ENCODE assay signal across 9 cellular contexts in genomic region chr7:36287371-36288241, GRCh38.
DNase-seq lines count a peak whose midpoint lies in the region; ATAC-seq, FAIRE-seq and TF ChIP-seq lines count a peak whose summit lies in the region.
"Had no signal": no experiment of that assay in that cellular context is flagged by ENCODE, and none has a peak within 500 bp of the region (broad histone marks: within the 10 kb centered on the region; RNA-seq: fewer than 3 reads in every experiment).

No MANE protein-coding gene starts in this region.

- H3K27me3 Mint-ChIP-seq in WTC11 (ENCODE audit: low read depth) = no peaks in the 10 kb centered on the region

- 40 to 54% methylated on average over 19 of the region's 19 CpGs for WGBS in lung, 2 donors

- no peak overlapping the region for H3K9ac ChIP-seq in kidney (ENCODE audit: low read length in 2 of 2)

- ATAC-seq in WTC11 = peak; percentile 36
- no peak for ATAC-seq in lung (ENCODE audit: insufficient read depth, low FRiP score)

- TF ChIP-seq CTCF in WTC11 (IDR thresholded peaks at IDR 0.05) (no peak), lung (IDR thresholded peaks at IDR 0.05; ENCODE audit: control extremely low read depth, extremely low read depth) (no peak), BE2C (IDR thresholded peaks at IDR 0.05; ENCODE audit: low read depth, low read length) (no peak), kidney (IDR thresholded peaks at IDR 0.05; ENCODE audit: borderline replicate concordance, extremely low read depth, insufficient read depth) (no peak)

- CTCF ChIA-PET in WTC11 (lab: Charles Lee) = interaction anchor here (0.7 to 2.2 kb wide), 10 partner anchors 11 to 303 kb away, joined by 3 to 7 read pairs (median 4); no protein-coding TSS in a partner anchor

- peaks cover 15% of the 10 kb centered on the region for H3K36me3 Mint-ChIP-seq in WTC11

- H3K27ac ChIP-seq in lung (ENCODE audit: low read depth in 1 of 2, low read length in 1 of 2) (peak overlapping the region; percentile 5 to 67), kidney (ENCODE audit: low read depth in 2 of 2, low read length in 2 of 2) (peak overlapping the region in 1 of 2 donors; percentile 11)

- no peak overlapping the region for H3K4me3 ChIP-seq in lung
- no peak overlapping the region for H3K4me3 ChIP-seq in BE2C (ENCODE audit: low read depth, low read length)
- H3K4me3 ChIP-seq in kidney (ENCODE audit: low read length in 2 of 2) = no peak overlapping the region

- H3K9me3 Mint-ChIP-seq in WTC11 = no peaks in the 10 kb centered on the region
- H3K9me3 Mint-ChIP-seq: neural crest cell had no signal

- H3K4me1 Mint-ChIP-seq in WTC11 = peaks cover 52% of the 10 kb centered on the region

- peaks cover 0 to 1% of the 10 kb centered on the region in 2 donors for H3K9me3 ChIP-seq in lung (ENCODE audit: control insufficient read depth in 2 of 2, insufficient read depth in 1 of 2, low read length in 1 of 2)
- no peaks in the 10 kb centered on the region for H3K9me3 ChIP-seq in BE2C
- no peaks in the 10 kb centered on the region for H3K9me3 ChIP-seq in kidney (ENCODE audit: control insufficient read depth in 1 of 2, low read length in 2 of 2)

- H3K4me1 ChIP-seq in lung (ENCODE audit: control insufficient read depth in 2 of 2, insufficient read depth in 2 of 2, low read length in 2 of 2) (peaks cover 0 to 21% of the 10 kb centered on the region in 2 donors), BE2C (peaks cover 5% of the 10 kb centered on the region; the same call in 1 of the 2 replicates), kidney (ENCODE audit: control insufficient read depth in 1 of 2, insufficient read depth in 1 of 2, low read depth in 1 of 2, low read length in 2 of 2) (peaks cover 13 to 15% of the 10 kb centered on the region in 2 donors)

- H3K36me3 ChIP-seq in lung (ENCODE audit: control insufficient read depth in 2 of 2, insufficient read depth in 2 of 2, low read length in 2 of 2) (peaks cover 0 to 1% of the 10 kb centered on the region in 2 donors), BE2C (no peaks in the 10 kb centered on the region), kidney (ENCODE audit: control insufficient read depth in 1 of 2, insufficient read depth in 2 of 2, low read length in 2 of 2) (no peaks in the 10 kb centered on the region)

- no peak overlapping the region for H3K4me3 Mint-ChIP-seq in WTC11
- H3K4me3 Mint-ChIP-seq: neural crest cell had no signal

- peak; percentile 13 for DNase-seq in activated CD4-positive, CD25-positive, alpha-beta regulatory T cell treated with anti-CD3 and anti-CD28 coated beads, Interleukin-2, amount 50 U/mL, for 16 hours (ENCODE audit: low read depth, low spot score)
- DNase-seq in activated CD4-positive, CD25-positive, alpha-beta regulatory T cell treated with anti-CD3 and anti-CD28 coated beads, Interleukin-2, amount 50 U/mL, for 72 hours = no peak
- DNase-seq in HuH-7 (ENCODE audit: low spot score) (peak; percentile 39), WTC11 (ENCODE audit: low spot score) (no peak), lung (ENCODE audit: low spot score) (no peak), BE2C (no peak), islet precursor cell (no peak), kidney (no peak)

- peak overlapping the region; percentile 87 for H3K27ac Mint-ChIP-seq in WTC11

- intact Hi-C loops in kidney (cut with DNase I) = no loop called here

- FAIRE-seq in kidney (lab: Jason Lieb, UNC) = no peak

- H3K27me3 ChIP-seq in lung (ENCODE audit: control insufficient read depth, insufficient read depth) (no peaks in the 10 kb centered on the region), BE2C (no peaks in the 10 kb centered on the region)

- POLR2A ChIA-PET in WTC11 (lab: Charles Lee) = no interaction called here

TF ChIP-seq in WTC11, 78 proteins besides CTCF, POLR2A, EP300 and RAD21 (continues in another document):
- no peak for TF ChIP-seq ZNF416 (CRISPR knock-in tag; IDR thresholded peaks at IDR 0.05)
- no peak for TF ChIP-seq USF2 (CRISPR knock-in tag; IDR thresholded peaks at IDR 0.05)
- TF ChIP-seq ZNF423 (CRISPR knock-in tag; IDR thresholded peaks at IDR 0.05) = peak; percentile 12; the same call in 1 of the 2 replicates
- TF ChIP-seq GABPB1 (CRISPR knock-in tag; IDR thresholded peaks at IDR 0.05) = peak; percentile 78
- TF ChIP-seq AR (CRISPR knock-in tag; IDR thresholded peaks at IDR 0.05) = no peak
- TF ChIP-seq ESRRA (CRISPR knock-in tag; IDR thresholded peaks at IDR 0.05; ENCODE audit: borderline replicate concordance) = no peak
- TF ChIP-seq ARID4B (CRISPR knock-in tag; IDR thresholded peaks at IDR 0.05; ENCODE audit: borderline replicate concordance) = no peak
- TF ChIP-seq ZBTB21 (CRISPR knock-in tag; IDR thresholded peaks at IDR 0.05; ENCODE audit: borderline replicate concordance) = no peak
- no peak for TF ChIP-seq ZNF121 (CRISPR knock-in tag; IDR thresholded peaks at IDR 0.05)
- TF ChIP-seq HMGA2 (CRISPR knock-in tag; IDR thresholded peaks at IDR 0.05) = no peak
- TF ChIP-seq ZNF219 (CRISPR knock-in tag; IDR thresholded peaks at IDR 0.05; ENCODE audit: borderline replicate concordance) = no peak

Comparison
In these comparisons a context has a peak if more than half of its experiments do, and no peak if none do; other contexts are left out.
1. DNase-seq: peak in activated CD4-positive, CD25-positive, alpha-beta regulatory T cell treated with anti-CD3 and anti-CD28 coated beads, Interleukin-2, amount 50 U/mL, for 16 hours (single experiment) and HuH-7 (single experiment); none in activated CD4-positive, CD25-positive, alpha-beta regulatory T cell treated with anti-CD3 and anti-CD28 coated beads, Interleukin-2, amount 50 U/mL, for 72 hours (single experiment), WTC11 (single experiment), lung (single experiment), BE2C (single experiment), islet precursor cell (single experiment) and kidney (single experiment).